31 cellular contexts compared by ENCODE assay signal in genomic region chr17:56475121-56475520, GRCh38.
"Had no signal": no experiment of that assay in that cellular context is flagged by ENCODE, and none has a peak within 500 bp of the region (broad histone marks: within the 10 kb centered on the region; RNA-seq: fewer than 3 reads in every experiment).

No MANE protein-coding gene starts in this region.

- DNase-seq: natural killer cell; occipital lobe; ovary; posterior cingulate gyrus; psoas muscle; right cardiac atrium; spleen; stimulated activated CD4-positive, alpha-beta T cell treated with anti-CD3 and anti-CD28 coated beads, Interleukin-12 subunit alpha, Interleukin-12 subunit beta, amount 100 ng/mL, for 4 hours; stimulated activated CD4-positive, alpha-beta T cell treated with anti-CD3 and anti-CD28 coated beads, Interleukin-1b, Interleukin-23, amount 100 ng/mL, for 48 hours; stimulated activated CD4-positive, alpha-beta T cell treated with anti-CD3 and anti-CD28 coated beads, Interleukin-4, amount 100 ng/mL, for 1 hour; stimulated activated CD4-positive, alpha-beta T cell treated with anti-CD3 and anti-CD28 coated beads, Interleukin-4, amount 100 ng/mL, for 4 hours; stimulated activated CD8-positive, alpha-beta memory T cell treated with anti-CD3 and anti-CD28 coated beads, Interleukin-4, amount 100 ng/mL, for 48 hours; stimulated activated naive CD4-positive, alpha-beta T cell; stimulated activated naive CD8-positive, alpha-beta T cell treated with anti-CD3 and anti-CD28 coated beads, Interleukin-15, amount 100 ng/mL, for 72 hours; stimulated activated naive CD8-positive, alpha-beta T cell treated with anti-CD3 and anti-CD28 coated beads, Interleukin-15, Interleukin-2, amounts not matched to agents 100 U/mL and 50 U/mL, for 24 hours; substantia nigra; testis; thyroid gland; trophoblast cell; upper lobe of left lung had no signal

- H3K4me2 ChIP-seq: neural progenitor cell, smooth muscle cell had no signal

- H3K36me3 ChIP-seq: neural progenitor cell, ovary, spleen, suprapubic skin, thyroid gland, tibial nerve, upper lobe of left lung, vagina had no signal

- FAIRE-seq: urothelium cell line had no signal

- H3K4me3 ChIP-seq: neural progenitor cell, ovary, psoas muscle, skin epidermis, smooth muscle cell, spleen, suprapubic skin, testis, thyroid gland, tibial nerve, upper lobe of left lung, vagina had no signal

- H3K27me3 ChIP-seq: neural progenitor cell, ovary, suprapubic skin, testis, thyroid gland, tibial nerve, upper lobe of left lung, vagina had no signal

- H3K9ac ChIP-seq: neural progenitor cell, parathyroid adenoma had no signal

- H3K9me3 ChIP-seq: ovary, psoas muscle, suprapubic skin, testis, thyroid gland, upper lobe of left lung, vagina had no signal

- H3K79me2 ChIP-seq: parathyroid adenoma had no signal

- ATAC-seq: naive thymus-derived CD4-positive, alpha-beta T cell; natural killer cell; psoas muscle; right cardiac atrium; sciatic nerve; stimulated activated memory B cell treated with anti-CD40 and anti-IgM and Interleukin-4, amounts not matched to agents 10 μg/mL and 1 μg/mL and 100 μg/mL, for 72 hours; stimulated activated naive CD8-positive, alpha-beta T cell treated with anti-CD3 and anti-CD28 coated beads, Interleukin-15, amount 100 ng/mL, for 72 hours; stimulated activated naive CD8-positive, alpha-beta T cell treated with anti-CD3 and anti-CD28 coated beads, Interleukin-15, Interleukin-2, amounts not matched to agents 100 U/mL and 50 U/mL, for 24 hours had no signal

- H3K27ac ChIP-seq: neural progenitor cell, ovary, parathyroid adenoma, psoas muscle, skin epidermis, spleen, suprapubic skin, testis, thyroid gland, tibial nerve, upper lobe of left lung, vagina had no signal

- H3K4me1 ChIP-seq: parathyroid adenoma, psoas muscle, spleen, suprapubic skin, testis, thyroid gland, tibial nerve, upper lobe of left lung, vagina had no signal

- H2AFZ ChIP-seq: neural progenitor cell, parathyroid adenoma had no signal
